Comparison of ENCODE assay signal across 19 cellular contexts in genomic region chr6:67221226-67221625, GRCh38.
DNase-seq lines count a peak whose midpoint lies in the region; ATAC-seq and TF ChIP-seq lines count a peak whose summit lies in the region.
"Had no signal": no experiment of that assay in that cellular context is flagged by ENCODE, and none has a peak within 500 bp of the region (broad histone marks: within the 10 kb centered on the region; RNA-seq: fewer than 3 reads in every experiment).

No MANE protein-coding gene starts in this region.

- no peak overlapping the region for H3K4ac ChIP-seq in mesenchymal stem cell (ENCODE audit: low read depth in 1 of 2, low read length in 2 of 2)

- no peak overlapping the region for H2AK5ac ChIP-seq in mesenchymal stem cell (ENCODE audit: low read length, severe bottlenecking)

- TF ChIP-seq CTCF in MCF 10A (IDR thresholded peaks at IDR 0.05; ENCODE audit: unreplicated experiment), result no peak
- TF ChIP-seq CTCF in breast epithelium (IDR thresholded peaks at IDR 0.05), result no peak
- TF ChIP-seq CTCF in fibroblast of the aortic adventitia (IDR thresholded peaks at IDR 0.05; ENCODE audit: insufficient read depth, low read length), result no peak
- no peak for TF ChIP-seq CTCF in omental fat pad (IDR thresholded peaks at IDR 0.05)

- H2BK12ac ChIP-seq in mesenchymal stem cell (ENCODE audit: low read length in 2 of 2), result no peak overlapping the region

- H3K4me1 Mint-ChIP-seq in MCF 10A (ENCODE audit: insufficient read depth, unreplicated experiment), result peaks cover 12% of the 10 kb centered on the region
- no peaks in the 10 kb centered on the region for H3K4me1 Mint-ChIP-seq in CD4-positive, alpha-beta memory T cell
- H3K4me1 Mint-ChIP-seq: CD8-positive, alpha-beta memory T cell; H9; IgD-negative memory B cell had no signal

- CTCF ChIA-PET in MCF 10A (lab: Yijun Ruan, JAX), result no interaction called here
- CTCF ChIA-PET in CD4-positive, alpha-beta memory T cell (lab: Charles Lee; ENCODE audit: partially characterized antibody), result no interaction called here

- no peak overlapping the region for H3K18ac ChIP-seq in mesenchymal stem cell (ENCODE audit: low read depth in 1 of 2, low read length in 2 of 2)

- intact Hi-C loops in MCF 10A (cut with micrococcal nuclease), result no loop called here
- intact Hi-C loops in breast epithelium (cut with DNase I; ENCODE audit: low total_unique reads), result no loop called here
- intact Hi-C loops in CD4-positive, alpha-beta memory T cell (cut with micrococcal nuclease), result no loop called here

- H3K36me3 ChIP-seq in breast epithelium (no peaks in the 10 kb centered on the region), adipocyte (ENCODE audit: control insufficient read depth, insufficient read depth, low read length, severe bottlenecking) (no peaks in the 10 kb centered on the region), mesenchymal stem cell (ENCODE audit: control insufficient read depth in 1 of 2, insufficient read depth in 2 of 2, low read depth in 1 of 2, low read length in 2 of 2) (no peaks in the 10 kb centered on the region)
- H3K36me3 ChIP-seq in CD4-positive, alpha-beta memory T cell (ENCODE audit: insufficient read depth, low read length), result no peaks in the 10 kb centered on the region
- H3K36me3 ChIP-seq: BLaER1 had no signal

- H3K79me1 ChIP-seq in mesenchymal stem cell (replicated peaks; ENCODE audit: low read length, poor library complexity, severe bottlenecking), result no peaks in the 10 kb centered on the region

- POLR2A ChIA-PET in MCF 10A (lab: Yijun Ruan, JAX), result interaction anchor here (0.6 to 1.3 kb wide), 2 partner anchors 98 to 476 kb away, joined by 3 to 5 read pairs; no protein-coding TSS in a partner anchor
- POLR2A ChIA-PET in CD4-positive, alpha-beta memory T cell (lab: Charles Lee; ENCODE audit: partially characterized antibody), result no interaction called here

- no peaks in the 10 kb centered on the region for H3K36me3 Mint-ChIP-seq in MCF 10A (ENCODE audit: insufficient read depth, unreplicated experiment)
- H3K36me3 Mint-ChIP-seq in CD4-positive, alpha-beta memory T cell, result no peaks in the 10 kb centered on the region
- H3K36me3 Mint-ChIP-seq: CD8-positive, alpha-beta memory T cell; IgD-negative memory B cell had no signal

- 95% methylated on average over 1 of the region's 3 CpGs for WGBS in mesenchymal stem cell

- no peak overlapping the region for H4K8ac ChIP-seq in mesenchymal stem cell (ENCODE audit: low read length)

- H4K91ac ChIP-seq in mesenchymal stem cell (ENCODE audit: low read length), result no peak overlapping the region

- H3K27me3 ChIP-seq in breast epithelium (no peaks in the 10 kb centered on the region), adipocyte (replicated peaks; ENCODE audit: control insufficient read depth, insufficient read depth, low read length) (no peaks in the 10 kb centered on the region), mesenchymal stem cell (ENCODE audit: control insufficient read depth in 1 of 2, insufficient read depth in 1 of 2, low read length in 2 of 2) (no peaks in the 10 kb centered on the region)
- H3K27me3 ChIP-seq in CD4-positive, alpha-beta memory T cell (ENCODE audit: insufficient read depth, low read length), result no peaks in the 10 kb centered on the region
- H3K27me3 ChIP-seq: BLaER1 had no signal

- H3K14ac ChIP-seq in mesenchymal stem cell (ENCODE audit: low read length in 2 of 2), result no peak overlapping the region

- ATAC-seq in omental fat pad (ENCODE audit: low FRiP score), result no peak
- no peak for ATAC-seq in GM21528 (IDR thresholded peaks at IDR 0.05; ENCODE audit: low FRiP score, unreplicated experiment)

- no peak overlapping the region for H2AFZ ChIP-seq in mesenchymal stem cell (ENCODE audit: low read depth, low read length)

- no peak overlapping the region for H2BK120ac ChIP-seq in mesenchymal stem cell (ENCODE audit: low read depth, low read length)

- H3K27ac ChIP-seq in breast epithelium (no peak overlapping the region), mesenchymal stem cell (ENCODE audit: low read length, poor library complexity, severe bottlenecking) (no peak overlapping the region)
- no peak overlapping the region for H3K27ac ChIP-seq in CD4-positive, alpha-beta memory T cell (ENCODE audit: low read depth, low read length)
- H3K27ac ChIP-seq: BLaER1 had no signal

- no peak overlapping the region for H2BK15ac ChIP-seq in mesenchymal stem cell (ENCODE audit: low read depth, poor library complexity, severe bottlenecking)

- BruUV-seq in MCF 10A (replicated peaks; lab: Mats Ljungman, UMichigan), result no TSS peak

- no peak overlapping the region for H3K4me3 ChIP-seq in breast epithelium
- no peak overlapping the region for H3K4me3 ChIP-seq in adipocyte (ENCODE audit: low read length)
- H3K4me3 ChIP-seq in fibroblast of the aortic adventitia (ENCODE audit: low read depth, low read length), result no peak overlapping the region
- H3K4me3 ChIP-seq in mesenchymal stem cell (ENCODE audit: insufficient read depth in 1 of 2, low read depth in 1 of 2, low read length in 2 of 2), result no peak overlapping the region
- H3K4me3 ChIP-seq in CD4-positive, alpha-beta memory T cell (ENCODE audit: low read length in 2 of 2), result no peak overlapping the region
- H3K4me3 ChIP-seq: BLaER1 had no signal

- H3K4me1 ChIP-seq in breast epithelium, result no peaks in the 10 kb centered on the region
- H3K4me1 ChIP-seq in adipocyte (ENCODE audit: control insufficient read depth, insufficient read depth, low read length), result no peaks in the 10 kb centered on the region
- H3K4me1 ChIP-seq in mesenchymal stem cell (ENCODE audit: control insufficient read depth, insufficient read depth, low read depth, low read length), result no peaks in the 10 kb centered on the region
- no peaks in the 10 kb centered on the region for H3K4me1 ChIP-seq in CD4-positive, alpha-beta memory T cell (ENCODE audit: insufficient read depth, low read length)
- H3K4me1 ChIP-seq: BLaER1 had no signal

- no peak overlapping the region for H3K9ac ChIP-seq in adipocyte (ENCODE audit: low read length)
- no peak overlapping the region for H3K9ac ChIP-seq in mesenchymal stem cell (ENCODE audit: low read length)
- H3K9ac ChIP-seq: BLaER1 had no signal

- no peak overlapping the region for H3K23ac ChIP-seq in mesenchymal stem cell (ENCODE audit: low read length in 2 of 2)

- H2BK5ac ChIP-seq in mesenchymal stem cell (ENCODE audit: low read depth, low read length, poor library complexity, severe bottlenecking), result no peak overlapping the region

- no peak for TF ChIP-seq POLR2A in breast epithelium (IDR thresholded peaks at IDR 0.05)

- no peak overlapping the region for H3K4me3 Mint-ChIP-seq in MCF 10A (ENCODE audit: unreplicated experiment)
- H3K4me3 Mint-ChIP-seq in CD4-positive, alpha-beta memory T cell, result no peak overlapping the region
- H3K4me3 Mint-ChIP-seq: CD8-positive, alpha-beta memory T cell; H9; IgD-negative memory B cell had no signal

- H3K9me3 Mint-ChIP-seq in MCF 10A (ENCODE audit: unreplicated experiment), result no peaks in the 10 kb centered on the region
- peaks cover 0 to 17% (median 6%) of the 10 kb centered on the region in 8 donors for H3K9me3 Mint-ChIP-seq in CD4-positive, alpha-beta memory T cell
- H3K9me3 Mint-ChIP-seq: H9 had no signal

- H3K9me3 ChIP-seq in breast epithelium, result no peaks in the 10 kb centered on the region
- H3K9me3 ChIP-seq in adipocyte (ENCODE audit: control insufficient read depth, low read length), result no peaks in the 10 kb centered on the region
- peaks cover 2% of the 10 kb centered on the region for H3K9me3 ChIP-seq in mesenchymal stem cell (ENCODE audit: control insufficient read depth, low read length)
- H3K9me3 ChIP-seq in CD4-positive, alpha-beta memory T cell (ENCODE audit: control insufficient read depth in 1 of 2, low read length in 2 of 2), result no peaks in the 10 kb centered on the region
- H3K9me3 ChIP-seq: BLaER1 had no signal

- no peaks in the 10 kb centered on the region for H3K27me3 Mint-ChIP-seq in MCF 10A (ENCODE audit: insufficient read depth, unreplicated experiment)
- H3K27me3 Mint-ChIP-seq in CD4-positive, alpha-beta memory T cell, result no peaks in the 10 kb centered on the region
- H3K27me3 Mint-ChIP-seq: CD8-positive, alpha-beta memory T cell; IgD-negative memory B cell had no signal

- no peak overlapping the region for H3K4me2 ChIP-seq in mesenchymal stem cell (ENCODE audit: low read length, poor library complexity, severe bottlenecking)
- H3K4me2 ChIP-seq: BLaER1 had no signal

- no peak overlapping the region for H3K27ac Mint-ChIP-seq in MCF 10A (ENCODE audit: low read depth, unreplicated experiment)
- H3K27ac Mint-ChIP-seq in CD4-positive, alpha-beta memory T cell, result no peak overlapping the region
- H3K27ac Mint-ChIP-seq: CD8-positive, alpha-beta memory T cell; H9; IgD-negative memory B cell had no signal

- DNase-seq in MCF 10A (ENCODE audit: unreplicated experiment) (peak; percentile 55), breast epithelium (ENCODE audit: low spot score in 2 of 2) (no peak), adipocyte (ENCODE audit: low read depth) (peak; percentile 4), fibroblast of the aortic adventitia (ENCODE audit: low read depth) (peak; percentile 3), mesenchymal stem cell (no peak), omental fat pad (ENCODE audit: low spot score) (no peak)
- DNase-seq in CD4-positive, alpha-beta memory T cell, result no peak
- DNase-seq: CD8-positive, alpha-beta memory T cell; DMS79; H9; Kasumi-1; NCI-H1048; NCI-H1436 treated with DMSO at 0.1 percent for 48 hours; NCI-H2081; NCI-H524; SHP77 had no signal

Comparison
In these comparisons a context has a peak if more than half of its experiments do, and no peak if none do; other contexts are left out.
1. DNase-seq: peak in MCF 10A (single experiment), adipocyte (single experiment) and fibroblast of the aortic adventitia (single experiment); none in breast epithelium (0 of 2), mesenchymal stem cell (single experiment), omental fat pad (single experiment) and CD4-positive, alpha-beta memory T cell (0 of 5).